Comparison of ENCODE assay signal across 26 cellular contexts in genomic region chr3:123148772-123149171, GRCh38. TPM values are rescaled to one million over a fixed set of nuclear protein-coding genes. Genes with fewer than 3 reads are reported as not detected.
DNase-seq lines count a peak whose midpoint lies in the region; ATAC-seq, FAIRE-seq and TF ChIP-seq lines count a peak whose summit lies in the region.
"Had no signal": no experiment of that assay in that cellular context is flagged by ENCODE, and none has a peak within 500 bp of the region (broad histone marks: within the 10 kb centered on the region; RNA-seq: fewer than 3 reads in every experiment).

No MANE protein-coding gene starts in this region.

- H3K27ac Mint-ChIP-seq in CD4-positive, CD25-positive, alpha-beta regulatory T cell, result peak overlapping the region; percentile 64 to 83 (median 67)
- peak overlapping the region; percentile 53; the same call in 1 of the 2 replicates for H3K27ac Mint-ChIP-seq in GM23338
- H3K27ac Mint-ChIP-seq in Calu3 (ENCODE audit: unreplicated experiment), result no peak overlapping the region
- H3K27ac Mint-ChIP-seq: activated B cell treated with CpG ODN at 0.5 μM for 24 hours had no signal

- H3K79me2 ChIP-seq in GM23338 (replicated peaks; ENCODE audit: insufficient read depth) (no peaks in the 10 kb centered on the region), GM12878 (ENCODE audit: control insufficient read depth, insufficient read depth, low read length) (no peaks in the 10 kb centered on the region)

- H3K9me2 ChIP-seq in GM23338 (ENCODE audit: insufficient read depth), result no peaks in the 10 kb centered on the region

- no peaks in the 10 kb centered on the region for H3K4me1 ChIP-seq in CD4-positive, CD25-positive, alpha-beta regulatory T cell (ENCODE audit: control insufficient read depth, insufficient read depth, low read length, poor library complexity, severe bottlenecking)
- H3K4me1 ChIP-seq in GM23338 (ENCODE audit: insufficient read depth) (peaks cover 6% of the 10 kb centered on the region), GM12878 (ENCODE audit: control insufficient read depth, insufficient read depth, low read length) (peaks cover 9% of the 10 kb centered on the region), lower lobe of right lung (peaks cover 17% of the 10 kb centered on the region)
- H3K4me1 ChIP-seq: esophagus squamous epithelium, psoas muscle, transverse colon had no signal

- POLR2A ChIA-PET in GM12878 (lab: Charles Lee), result no interaction called here

- TF ChIP-seq POLR2A in GM12878 (IDR thresholded peaks at IDR 0.05; ENCODE audit: low read depth, low read length), result no peak

- peaks cover 4% of the 10 kb centered on the region for H3K36me3 Mint-ChIP-seq in CD4-positive, CD25-positive, alpha-beta regulatory T cell
- H3K36me3 Mint-ChIP-seq in GM23338 (ENCODE audit: low read depth) (peaks cover 39% of the 10 kb centered on the region), Calu3 (ENCODE audit: insufficient read depth, unreplicated experiment) (peaks cover 6% of the 10 kb centered on the region)

- WGBS in GM12878 (ENCODE audit: insufficient coverage, insufficient replicate concordance, low lambda C conversion rate, missing lambda C conversion rate), result 99% methylated on average over 8 of the region's 8 CpGs

- no peak for TF ChIP-seq CTCF in GM23338 (conservative IDR thresholded peaks at IDR 0.05; ENCODE audit: low read depth in 2 of 2)
- TF ChIP-seq CTCF in GM12878 (IDR thresholded peaks at IDR 0.05 in 2 of 3, conservative IDR thresholded peaks at IDR 0.05 in 1 of 3; ENCODE audit: control insufficient read depth in 2 of 3, extremely low read depth in 1 of 3, insufficient read depth in 1 of 3, low read depth in 3 of 3, low read length in 3 of 3), result no peak
- no peak for TF ChIP-seq CTCF in lower lobe of right lung (IDR thresholded peaks at IDR 0.05)
- TF ChIP-seq CTCF in Calu3 (IDR thresholded peaks at IDR 0.05; ENCODE audit: unreplicated experiment), result no peak

- no peak for TF ChIP-seq EP300 in GM12878 (IDR thresholded peaks at IDR 0.05; ENCODE audit: borderline replicate concordance in 1 of 2, control insufficient read depth in 1 of 2, low read depth in 2 of 2, low read length in 2 of 2)

- FAIRE-seq in GM12878 (lab: Jason Lieb, UNC), result no peak
- FAIRE-seq: colon, frontal cortex, HTR-8/SVneo had no signal

- intact Hi-C loops in GM12878 (cut with micrococcal nuclease; ENCODE audit: unreplicated experiment), result no loop called here
- intact Hi-C loops in lower lobe of right lung (cut with DNase I), result no loop called here
- intact Hi-C loops in Calu3 (cut with micrococcal nuclease; ENCODE audit: unreplicated experiment), result no loop called here

- SMC1A ChIA-PET in GM12878 (lab: Charles Lee; ENCODE audit: uncharacterized antibody, unreplicated experiment), result no interaction called here

- no peaks in the 10 kb centered on the region; the same call in 1 of the 2 replicates for H4K20me1 ChIP-seq in GM23338 (replicated peaks; ENCODE audit: insufficient read depth)
- H4K20me1 ChIP-seq in GM12878 (ENCODE audit: control insufficient read depth, insufficient read depth), result no peaks in the 10 kb centered on the region

- RAD21 ChIA-PET in GM12878 (lab: Charles Lee; ENCODE audit: unreplicated experiment), result no interaction called here

- H3K9me3 Mint-ChIP-seq in CD4-positive, CD25-positive, alpha-beta regulatory T cell, result peaks cover 0 to 7% (median 0%) of the 10 kb centered on the region in 7 donors
- H3K9me3 Mint-ChIP-seq in GM23338, result no peaks in the 10 kb centered on the region
- H3K9me3 Mint-ChIP-seq in Calu3 (ENCODE audit: low read depth, unreplicated experiment), result no peaks in the 10 kb centered on the region
- H3K9me3 Mint-ChIP-seq: activated B cell treated with CpG ODN at 0.5 μM for 24 hours had no signal

- peaks cover 0 to 3% (median under 1%) of the 10 kb centered on the region in 4 donors for H3K4me1 Mint-ChIP-seq in CD4-positive, CD25-positive, alpha-beta regulatory T cell
- H3K4me1 Mint-ChIP-seq in GM23338 (peaks cover 7% of the 10 kb centered on the region), Calu3 (ENCODE audit: low read depth, unreplicated experiment) (no peaks in the 10 kb centered on the region)

- no peak for DNase-seq in CD4-positive, CD25-positive, alpha-beta regulatory T cell
- DNase-seq in GM23338 (ENCODE audit: low spot score) (no peak), GM12878 (ENCODE audit: low read depth, low spot score) (no peak), lower lobe of right lung (no peak), SKM-1 (lab: John Stamatoyannopoulos, UW; ENCODE audit: unreplicated experiment) (no peak), KBM-7 (no peak), Calu3 (no peak)
- DNase-seq: activated B cell treated with CpG ODN at 0.5 μM for 24 hours; brain microvascular endothelial cell; effector memory CD4-positive, alpha-beta T cell; esophagus squamous epithelium; GM23248; islet precursor cell; NCI-H1048; NCI-H1694 treated with DMSO at 0.1 percent for 48 hours; NCI-H226; PC-9; psoas muscle; Right ventricle myocardium superior; stimulated activated CD8-positive, alpha-beta memory T cell treated with anti-CD3 and anti-CD28 coated beads, Interleukin-4, amount 100 ng/mL, for 48 hours; transverse colon had no signal

- H3K4me2 ChIP-seq in GM23338 (no peak overlapping the region), GM12878 (ENCODE audit: control insufficient read depth, insufficient read depth) (no peak overlapping the region)
- H3K4me2 ChIP-seq: PC-9 had no signal

- no peak overlapping the region for H3K27ac ChIP-seq in CD4-positive, CD25-positive, alpha-beta regulatory T cell (ENCODE audit: insufficient read depth, low read length, poor library complexity, severe bottlenecking)
- H3K27ac ChIP-seq in GM23338 (ENCODE audit: low read depth) (no peak overlapping the region), GM12878 (ENCODE audit: control insufficient read depth, insufficient read depth) (no peak overlapping the region), lower lobe of right lung (no peak overlapping the region)
- H3K27ac ChIP-seq: brain microvascular endothelial cell, C4-2B, esophagus squamous epithelium, GM23248, PC-9, psoas muscle, transverse colon had no signal

- H3K27me3 Mint-ChIP-seq in CD4-positive, CD25-positive, alpha-beta regulatory T cell, result no peaks in the 10 kb centered on the region
- H3K27me3 Mint-ChIP-seq in GM23338 (ENCODE audit: insufficient read depth, low read depth, poor library complexity), result peaks cover 12% of the 10 kb centered on the region
- H3K27me3 Mint-ChIP-seq in Calu3 (ENCODE audit: unreplicated experiment), result no peaks in the 10 kb centered on the region
- H3K27me3 Mint-ChIP-seq: activated B cell treated with CpG ODN at 0.5 μM for 24 hours had no signal

- no peak overlapping the region for H3K9ac ChIP-seq in GM12878 (ENCODE audit: control insufficient read depth, insufficient read depth, low read length)
- H3K9ac ChIP-seq: GM23248 had no signal

- ATAC-seq in CD4-positive, CD25-positive, alpha-beta regulatory T cell (ENCODE audit: low read depth in 2 of 2), result no peak
- no peak for ATAC-seq in GM23338
- ATAC-seq in GM12878, result no peak
- ATAC-seq in lower lobe of right lung, result peak; percentile 52 to 87
- ATAC-seq in HG03108 (IDR thresholded peaks at IDR 0.05; ENCODE audit: unreplicated experiment), result no peak
- ATAC-seq: psoas muscle had no signal

- H2AFZ ChIP-seq in GM23338 (no peak overlapping the region), GM12878 (ENCODE audit: control insufficient read depth, low read depth, low read length) (no peak overlapping the region)
- H2AFZ ChIP-seq: GM23248, PC-9 had no signal

- no peaks in the 10 kb centered on the region for H3K27me3 ChIP-seq in CD4-positive, CD25-positive, alpha-beta regulatory T cell (ENCODE audit: control insufficient read depth, insufficient read depth, low read length)
- H3K27me3 ChIP-seq in GM23338 (ENCODE audit: insufficient read depth), result no peaks in the 10 kb centered on the region
- H3K27me3 ChIP-seq in GM12878 (replicated peaks in 1 of 2; ENCODE audit: control insufficient read depth in 2 of 2, insufficient read depth in 2 of 2, low read length in 1 of 2), result no peaks in the 10 kb centered on the region
- H3K27me3 ChIP-seq in lower lobe of right lung (ENCODE audit: low read depth), result no peaks in the 10 kb centered on the region
- H3K27me3 ChIP-seq: brain microvascular endothelial cell, esophagus squamous epithelium, transverse colon had no signal

- TSS peak; percentile 40 for BruUV-seq in GM12878 (replicated peaks; lab: Mats Ljungman, UMichigan)
- no TSS peak for BruUV-seq in Calu3 (replicated peaks; lab: Mats Ljungman, UMichigan)

- no peak overlapping the region for H3K4me3 Mint-ChIP-seq in CD4-positive, CD25-positive, alpha-beta regulatory T cell
- no peak overlapping the region for H3K4me3 Mint-ChIP-seq in GM23338
- no peak overlapping the region for H3K4me3 Mint-ChIP-seq in Calu3 (ENCODE audit: low read depth, unreplicated experiment)
- H3K4me3 Mint-ChIP-seq: activated B cell treated with CpG ODN at 0.5 μM for 24 hours had no signal

- in situ Hi-C loops in GM12878 (cut with MboI), result no loop called here
- in situ Hi-C loops in KBM-7 (cut with MboI; ENCODE audit: low pct_unique_long_range_greater_than_20kb, low sequenced_read_pairs), result no loop called here

- CTCF ChIA-PET in GM12878 (lab: Yijun Ruan, JAX) (no interaction called here), Calu3 (lab: Charles Lee) (no interaction called here)

- peaks cover 0 to 6% of the 10 kb centered on the region in 2 experiments for H3K9me3 ChIP-seq in CD4-positive, CD25-positive, alpha-beta regulatory T cell (ENCODE audit: control insufficient read depth in 2 of 2, low read length in 2 of 2)
- H3K9me3 ChIP-seq in GM12878 (replicated peaks; ENCODE audit: control insufficient read depth, insufficient read depth, low read length), result no peaks in the 10 kb centered on the region
- H3K9me3 ChIP-seq in lower lobe of right lung, result no peaks in the 10 kb centered on the region
- H3K9me3 ChIP-seq: esophagus squamous epithelium, psoas muscle, transverse colon had no signal

- H3K4me3 ChIP-seq in CD4-positive, CD25-positive, alpha-beta regulatory T cell (ENCODE audit: low read depth, low read length), result no peak overlapping the region
- H3K4me3 ChIP-seq in GM23338 (no peak overlapping the region), GM12878 (no peak overlapping the region), lower lobe of right lung (no peak overlapping the region)
- H3K4me3 ChIP-seq: esophagus squamous epithelium, GM23248, PC-9, psoas muscle, transverse colon had no signal

- TF ChIP-seq RAD21 in GM12878 (IDR thresholded peaks at IDR 0.05; ENCODE audit: insufficient read depth, low read depth, low read length), result no peak

- no peaks in the 10 kb centered on the region for H3K36me3 ChIP-seq in CD4-positive, CD25-positive, alpha-beta regulatory T cell (ENCODE audit: control insufficient read depth, insufficient read depth, low read length)
- H3K36me3 ChIP-seq in GM23338 (ENCODE audit: insufficient read depth) (no peaks in the 10 kb centered on the region; the same call in 1 of the 2 replicates), GM12878 (ENCODE audit: control insufficient read depth in 2 of 2, insufficient read depth in 2 of 2, low read length in 1 of 2) (peaks cover 10 to 20% of the 10 kb centered on the region in 2 experiments), lower lobe of right lung (peaks cover 68% of the 10 kb centered on the region)

- no peaks in the 10 kb centered on the region for H3F3A ChIP-seq in GM23338 (replicated peaks; ENCODE audit: low read depth)

RNA-seq across cellular contexts. Expression of gene SEC22A, which starts 53.0 kb away (rescaled TPM):
- 22.9 TPM for total RNA-seq in CD4-positive, CD25-positive, alpha-beta regulatory T cell
- polyA plus RNA-seq in CD4-positive, CD25-positive, alpha-beta regulatory T cell, result 10 to 100 TPM; 14.9 to 23.1 (median 18.7) TPM
- total RNA-seq in GM23338 (2014; rRNA removed; shearing (Covaris generic)), result 24.1 and 26.7 TPM in 2 replicates
- 5.3 and 11.2 TPM in 2 replicates for polyA plus RNA-seq in GM23338 (2016; fragmentation: Nextera tagmentation; extraction: Ambion mirVana)
- 35.9 and 36.4 TPM in 2 replicates for total RNA-seq in GM12878 (2013; cell fraction: nucleolus; rRNA removed)
- 37.6 and 38.9 TPM in 2 replicates for total RNA-seq in GM12878 (2014; rRNA removed)
- total RNA-seq in GM12878 (2014; rRNA removed; fragmentation: Illumina TruSeq; extraction: Trizol), result 35.9 and 37.5 TPM in 2 replicates
- total RNA-seq in GM12878 (2021), result 17.9 and 19.3 TPM in 2 replicates
- polyA plus RNA-seq in GM12878 (2011; ENCODE audit: low read depth), result 7.7 TPM
- 35.7 and 39.2 TPM in 2 replicates for polyA plus RNA-seq in GM12878 (2011; rRNA removed)
- 20.7 and 27.4 TPM in 2 replicates for polyA plus RNA-seq in GM12878 (2011; cell fraction: cytosol; rRNA removed)
- 15.9 and 17.8 TPM in 2 replicates for polyA plus RNA-seq in GM12878 (2011; cell fraction: nucleus; rRNA removed)
- 17.0 and 17.7 TPM in 2 replicates for polyA plus RNA-seq in GM12878 (2012)
- polyA plus RNA-seq in GM12878 (2014; fragmentation: Illumina TruSeq; extraction: Trizol), result 34.9 and 37.9 TPM in 2 replicates
- 10 to 100 TPM; 39.9 to 70.3 TPM for polyA plus RNA-seq in GM12878 (2014; fragmentation: Nextera tagmentation; extraction: Ambion mirVana)
- polyA plus RNA-seq in GM12878 (2014; rRNA removed), result 18.8 and 25.8 TPM in 2 replicates
- 10 to 100 TPM; 37.9 to 45.1 TPM for polyA plus RNA-seq in GM12878 (2016; fragmentation: Nextera tagmentation; extraction: Ambion mirVana)
- polyA minus RNA-seq in GM12878 (2011; rRNA and poly(A)+ RNA removed), result 22.4 and 33.1 TPM in 2 replicates
- polyA minus RNA-seq in GM12878 (2011; cell fraction: cytosol; rRNA and poly(A)+ RNA removed), result 13.5 and 13.9 TPM in 2 replicates
- 19.3 TPM in 2 replicates for polyA minus RNA-seq in GM12878 (2011; cell fraction: nucleus; rRNA and poly(A)+ RNA removed)
- total RNA-seq in lower lobe of right lung, result 15.5 TPM
- 15.6 and 18.6 TPM in 2 replicates for total RNA-seq in Calu3 (2022)

Comparison
In these comparisons a context has a peak if more than half of its experiments do, and no peak if none do; other contexts are left out.
1. ATAC-seq: peak in lower lobe of right lung (2 of 2); none in CD4-positive, CD25-positive, alpha-beta regulatory T cell (0 of 2), GM23338 (single experiment), GM12878 (single experiment) and HG03108 (single experiment).